ENCODE assay signal across 19 cellular contexts in the genomic region with DNA sequence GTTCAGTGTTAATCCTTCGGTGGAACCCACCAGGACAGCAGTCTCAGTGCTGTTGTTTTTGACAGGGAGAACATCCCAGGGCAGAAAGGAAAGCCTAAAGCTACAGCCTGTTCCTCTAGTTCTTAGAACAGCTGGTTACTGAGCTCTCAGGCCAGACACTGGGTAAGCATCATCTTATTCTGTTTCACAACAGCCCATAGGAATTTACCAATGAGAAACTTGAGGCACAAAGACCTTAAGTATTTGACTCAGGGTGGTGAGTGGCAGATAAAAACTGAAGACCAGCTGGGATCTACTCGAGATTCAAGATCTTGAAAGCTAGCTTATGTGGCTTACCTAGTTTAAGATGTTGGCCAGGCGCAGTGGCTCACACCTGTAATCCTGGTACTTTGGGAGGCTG. TPM values are rescaled to one million over a fixed set of nuclear protein-coding genes. Genes with fewer than 3 reads are reported as not detected.
DNase-seq lines count a peak whose midpoint lies in the region; ATAC-seq, FAIRE-seq and TF ChIP-seq lines count a peak whose summit lies in the region.
"Had no signal": no experiment of that assay in that cellular context is flagged by ENCODE, and none has a peak within 500 bp of the region (broad histone marks: within the 10 kb centered on the region; RNA-seq: fewer than 3 reads in every experiment).

No MANE protein-coding gene starts in this region.

- H3K9ac ChIP-seq in mammary epithelial cell (ENCODE audit: insufficient read depth, low read length), result no peak overlapping the region
- H3K9ac ChIP-seq in K562 (ENCODE audit: insufficient read depth in 1 of 2, low read depth in 2 of 2, low read length in 2 of 2), result peak overlapping the region in 1 of 2 experiments; percentile 36; a peak in 1 of 4 replicates

- H3K4me3 ChIP-seq in mammary epithelial cell (replicated peaks in 1 of 3; ENCODE audit: insufficient read depth in 1 of 3, low read depth in 2 of 3, low read length in 3 of 3), result no peak overlapping the region
- no peak overlapping the region for H3K4me3 ChIP-seq in K562
- H3K4me3 ChIP-seq in fibroblast of the aortic adventitia (ENCODE audit: low read depth, low read length), result no peak overlapping the region
- H3K4me3 ChIP-seq in left ventricle myocardium inferior, result no peak overlapping the region
- H3K4me3 ChIP-seq: A549, GM23338, MG63, SK-N-MC had no signal

- no peak overlapping the region for H3K27ac Mint-ChIP-seq in MCF 10A (ENCODE audit: low read depth, unreplicated experiment)
- no peak overlapping the region for H3K27ac Mint-ChIP-seq in T-helper 2 cell treated with Interferon-gamma antibody and Interleukin-4, amounts not matched to agents 5 μg/mL and 100 μg/mL, for 36 hours
- H3K27ac Mint-ChIP-seq: CD4-positive, alpha-beta T cell; GM23338 had no signal

- no peaks in the 10 kb centered on the region for H3K9me3 Mint-ChIP-seq in MCF 10A (ENCODE audit: unreplicated experiment)
- no peaks in the 10 kb centered on the region for H3K9me3 Mint-ChIP-seq in T-helper 2 cell treated with Interferon-gamma antibody and Interleukin-4, amounts not matched to agents 5 μg/mL and 100 μg/mL, for 36 hours
- H3K9me3 Mint-ChIP-seq: CD4-positive, alpha-beta T cell; GM23338 had no signal

- H2AFZ ChIP-seq in mammary epithelial cell (ENCODE audit: low read depth, low read length) (no peak overlapping the region), K562 (ENCODE audit: low read depth, low read length) (peak overlapping the region; percentile 5; the same call in 1 of the 2 replicates)
- H2AFZ ChIP-seq: GM23338 had no signal

- TF ChIP-seq EP300 in K562 (IDR thresholded peaks at IDR 0.05; ENCODE audit: low read length), result no peak

- H3K27ac ChIP-seq in mammary epithelial cell (ENCODE audit: insufficient read depth, low read depth, low read length), result no peak overlapping the region
- no peak overlapping the region for H3K27ac ChIP-seq in K562 (ENCODE audit: extremely low read depth, low read depth, low read length)
- H3K27ac ChIP-seq in left ventricle myocardium inferior (replicated peaks), result no peak overlapping the region
- H3K27ac ChIP-seq: A549, SK-N-MC had no signal

- no peak for FAIRE-seq in K562 (lab: Jason Lieb, UNC)
- FAIRE-seq: A549 had no signal

- DNase-seq in mammary epithelial cell (peak; percentile 20), MCF 10A (ENCODE audit: unreplicated experiment) (no peak), K562 (ENCODE audit: extremely low read depth in 1 of 4, low spot score in 3 of 4) (no peak), fibroblast of the aortic adventitia (ENCODE audit: low read depth) (peak; percentile 9), left ventricle myocardium inferior (no peak), HuH-7.5 (ENCODE audit: low spot score) (no peak)
- no peak for DNase-seq in T-helper 2 cell treated with Interferon-gamma antibody and Interleukin-4, amounts not matched to agents 5 μg/mL and 100 μg/mL, for 36 hours (ENCODE audit: low spot score)
- DNase-seq: CD4-positive, alpha-beta T cell; KG1; MG63; NCI-H1105; NCI-H1930; NCI-H510A treated with DMSO at 0.1 percent for 48 hours; PC-3 had no signal

- H3K27me3 ChIP-seq in mammary epithelial cell (ENCODE audit: insufficient read depth, low read length), result no peaks in the 10 kb centered on the region
- peaks cover 7 to 27% of the 10 kb centered on the region in 2 experiments; a peak in 3 of 5 replicates for H3K27me3 ChIP-seq in K562 (ENCODE audit: control insufficient read depth in 2 of 2, insufficient read depth in 2 of 2, low read length in 2 of 2)
- H3K27me3 ChIP-seq in left ventricle myocardium inferior (ENCODE audit: low read depth), result peaks cover 20% of the 10 kb centered on the region
- H3K27me3 ChIP-seq: MG63 had no signal

- dilution Hi-C loops in mammary epithelial cell (cut with HindIII; ENCODE audit: low sequenced_read_pairs), result loop anchor here (5.0 to 25.0 kb wide), 2 partner anchors 53 to 678 kb away; no protein-coding TSS in a partner anchor

- no peak for ATAC-seq in K562
- ATAC-seq in HG03432 (IDR thresholded peaks at IDR 0.05; ENCODE audit: unreplicated experiment), result no peak
- ATAC-seq: A549, GM23338, PC-3 had no signal

- CTCF ChIA-PET in mammary epithelial cell (lab: Charles Lee; ENCODE audit: low non-redundant PET), result no interaction called here
- CTCF ChIA-PET in MCF 10A (lab: Yijun Ruan, JAX), result interaction anchor here (0.5 to 18.0 kb wide), 22 partner anchors 10 to 773 kb away, joined by 3 to 242 read pairs (median 3); a partner anchor contains a TSS
- CTCF ChIA-PET in K562 (lab: Yijun Ruan, JAX; ENCODE audit: low intra/inter-chr PET ratio), result no interaction called here

- H3K36me3 ChIP-seq in mammary epithelial cell (ENCODE audit: insufficient read depth, low read length) (no peaks in the 10 kb centered on the region), K562 (ENCODE audit: control insufficient read depth, insufficient read depth, low read length) (no peaks in the 10 kb centered on the region), left ventricle myocardium inferior (no peaks in the 10 kb centered on the region)
- H3K36me3 ChIP-seq: MG63 had no signal

- H3K9me3 ChIP-seq in mammary epithelial cell (replicated peaks; ENCODE audit: insufficient read depth, low read length), result no peaks in the 10 kb centered on the region
- no peaks in the 10 kb centered on the region for H3K9me3 ChIP-seq in K562 (replicated peaks; ENCODE audit: control insufficient read depth, insufficient read depth, low read depth, low read length)
- no peaks in the 10 kb centered on the region for H3K9me3 ChIP-seq in left ventricle myocardium inferior (replicated peaks)
- H3K9me3 ChIP-seq: A549, MG63 had no signal

- no peak for TF ChIP-seq POLR2A in K562 (conservative IDR thresholded peaks at IDR 0.05)

- H3K4me1 ChIP-seq in mammary epithelial cell (ENCODE audit: insufficient read depth, low read length) (peaks cover 5% of the 10 kb centered on the region), K562 (replicated peaks in 1 of 2; ENCODE audit: control insufficient read depth in 2 of 2, insufficient read depth in 2 of 2, low read length in 2 of 2) (peaks cover 0 to 3% of the 10 kb centered on the region in 2 experiments; a peak in 2 of 5 replicates), left ventricle myocardium inferior (no peaks in the 10 kb centered on the region)

- no peaks in the 10 kb centered on the region for H3K79me2 ChIP-seq in mammary epithelial cell (ENCODE audit: insufficient read depth, low read length)
- no peaks in the 10 kb centered on the region for H3K79me2 ChIP-seq in K562 (ENCODE audit: control insufficient read depth, insufficient read depth, low read length)

- intact Hi-C loops in mammary epithelial cell (cut with micrococcal nuclease) (loop anchor here (5.0 kb wide), 1 partner anchor 1313 kb away; no protein-coding TSS in a partner anchor), MCF 10A (cut with micrococcal nuclease) (loop anchor here (5.0 kb wide), 2 partner anchors 148 to 608 kb away; a partner anchor contains a TSS), K562 (cut with micrococcal nuclease) (loop anchor here (5.0 kb wide), 3 partner anchors 148 to 683 kb away; a partner anchor contains a TSS), left ventricle myocardium inferior (cut with micrococcal nuclease) (no loop called here)

- in situ Hi-C loops in mammary epithelial cell (cut with MboI; ENCODE audit: low sequenced_read_pairs in 2 of 2), result loop anchor here in 1 of 2 donors (25.0 kb wide), 3 partner anchors 353 to 753 kb away; a partner anchor contains a TSS
- in situ Hi-C loops in K562 (cut with MboI), result loop anchor here (25.0 kb wide), 2 partner anchors 353 to 678 kb away; a partner anchor contains a TSS

- POLR2A ChIA-PET in MCF 10A (lab: Yijun Ruan, JAX), result interaction anchor here (0.6 to 2.9 kb wide), 4 partner anchors 10 to 1105 kb away, joined by 3 to 10 read pairs (median 3); a partner anchor contains a TSS
- POLR2A ChIA-PET in K562 (lab: Yijun Ruan, JAX), result interaction anchor here (0.7 to 2.1 kb wide), 7 partner anchors 9 to 923 kb away, joined by 3 to 8 read pairs (median 4); a partner anchor contains a TSS

- 71% methylated on average over 3 of the region's 3 CpGs for WGBS in mammary epithelial cell (ENCODE audit: low coverage, missing lambda C conversion rate)
- 16% methylated on average over 3 of the region's 3 CpGs for WGBS in K562 (ENCODE audit: insufficient coverage, low coverage, missing lambda C conversion rate)

- no peaks in the 10 kb centered on the region for H3K36me3 Mint-ChIP-seq in MCF 10A (ENCODE audit: insufficient read depth, unreplicated experiment)
- no peaks in the 10 kb centered on the region for H3K36me3 Mint-ChIP-seq in T-helper 2 cell treated with Interferon-gamma antibody and Interleukin-4, amounts not matched to agents 5 μg/mL and 100 μg/mL, for 36 hours (ENCODE audit: low read depth)

- H3K27me3 Mint-ChIP-seq in MCF 10A (ENCODE audit: insufficient read depth, unreplicated experiment), result peaks cover 12% of the 10 kb centered on the region
- peaks cover 4% of the 10 kb centered on the region for H3K27me3 Mint-ChIP-seq in T-helper 2 cell treated with Interferon-gamma antibody and Interleukin-4, amounts not matched to agents 5 μg/mL and 100 μg/mL, for 36 hours (ENCODE audit: low read depth)
- H3K27me3 Mint-ChIP-seq: B cell; CD4-positive, alpha-beta T cell had no signal

- H3K4me2 ChIP-seq in mammary epithelial cell (ENCODE audit: insufficient read depth, low read depth, low read length) (no peak overlapping the region), K562 (ENCODE audit: insufficient read depth, low read length) (no peak overlapping the region)
- H3K4me2 ChIP-seq: A549, GM23338 had no signal

- no TSS peak for BruUV-seq in mammary epithelial cell (replicated peaks; lab: Mats Ljungman, UMichigan)
- no TSS peak for BruUV-seq in MCF 10A (replicated peaks; lab: Mats Ljungman, UMichigan)
- BruUV-seq in K562 (replicated peaks; lab: Mats Ljungman, UMichigan), result no TSS peak

- peaks cover 8% of the 10 kb centered on the region for H3K4me1 Mint-ChIP-seq in MCF 10A (ENCODE audit: insufficient read depth, unreplicated experiment)
- H3K4me1 Mint-ChIP-seq in T-helper 2 cell treated with Interferon-gamma antibody and Interleukin-4, amounts not matched to agents 5 μg/mL and 100 μg/mL, for 36 hours (ENCODE audit: low read depth), result peaks cover 21% of the 10 kb centered on the region

- TF ChIP-seq CTCF in mammary epithelial cell (conservative IDR thresholded peaks at IDR 0.05 in 1 of 2, IDR thresholded peaks at IDR 0.05 in 1 of 2; ENCODE audit: extremely low read depth in 1 of 2, insufficient read depth in 1 of 2, low read depth in 1 of 2, low read length in 2 of 2) (no peak), MCF 10A (IDR thresholded peaks at IDR 0.05; ENCODE audit: unreplicated experiment) (no peak), K562 (IDR thresholded peaks at IDR 0.05 in 2 of 3, conservative IDR thresholded peaks at IDR 0.05 in 1 of 3; ENCODE audit: insufficient read depth in 2 of 3, low read depth in 1 of 3, low read length in 3 of 3) (no peak), fibroblast of the aortic adventitia (IDR thresholded peaks at IDR 0.05; ENCODE audit: insufficient read depth, low read length) (no peak), left ventricle myocardium inferior (IDR thresholded peaks at IDR 0.05; ENCODE audit: borderline replicate concordance) (no peak)

- H3K9me1 ChIP-seq in K562 (ENCODE audit: control insufficient read depth, insufficient read depth, low read length), result no peaks in the 10 kb centered on the region

- TF ChIP-seq RAD21 in K562 (CRISPR knock-in tag; conservative IDR thresholded peaks at IDR 0.05 in 1 of 2, IDR thresholded peaks at IDR 0.05 in 1 of 2), result no peak

- H4K20me1 ChIP-seq in mammary epithelial cell (ENCODE audit: insufficient read depth, low read length) (no peaks in the 10 kb centered on the region), K562 (replicated peaks; ENCODE audit: control insufficient read depth, insufficient read depth, low read length) (0 out of 2 replicates have a peak, but pooled peaks cover 5% of the 10 kb centered on the region)

- no peak overlapping the region for H3K4me3 Mint-ChIP-seq in MCF 10A (ENCODE audit: unreplicated experiment)
- H3K4me3 Mint-ChIP-seq in T-helper 2 cell treated with Interferon-gamma antibody and Interleukin-4, amounts not matched to agents 5 μg/mL and 100 μg/mL, for 36 hours, result no peak overlapping the region
- H3K4me3 Mint-ChIP-seq: B cell; CD4-positive, alpha-beta T cell; GM23338 had no signal

RNA-seq across cellular contexts. Expression of a gene that starts 9.4 kb away (rescaled TPM):
- 10 to 100 TPM in 1 of 2 donors, under 1 TPM in 1; 0.33 to 14.9 TPM for total RNA-seq in mammary epithelial cell
- 14.3 TPM for polyA plus RNA-seq in mammary epithelial cell
- polyA minus RNA-seq in mammary epithelial cell, result 0.72 TPM
- total RNA-seq in MCF 10A (2022), result 33.4 and 44.5 TPM in 2 replicates
- total RNA-seq in K562 (2011; cell fraction: chromatin; rRNA removed; ENCODE audit: low replicate concordance), result 18.3 and 46.6 TPM in 2 replicates
- total RNA-seq in K562 (2011; cell fraction: nucleolus; rRNA removed), result 15.0 and 17.2 TPM in 2 replicates
- total RNA-seq in K562 (2011; cell fraction: nucleoplasm; rRNA removed), result 22.6 and 23.8 TPM in 2 replicates
- total RNA-seq in K562 (2014; rRNA removed), result 54.4 and 65.8 TPM in 2 replicates
- total RNA-seq in K562 (2014; rRNA removed; fragmentation: Illumina TruSeq; extraction: Trizol), result 74.7 and 85.7 TPM in 2 replicates
- total RNA-seq in K562 (2015; rRNA removed; fragmentation: Illumina TruSeq; extraction: Trizol), result 64.5 and 72.1 TPM in 2 replicates
- 45.6 and 52.8 TPM in 2 replicates for total RNA-seq in K562 (2021)
- 53.3 and 69.7 TPM in 2 replicates for polyA plus RNA-seq in K562 (2011; rRNA removed)
- polyA plus RNA-seq in K562 (2011; cell fraction: cytosol; rRNA removed), result 17.1 and 29.6 TPM in 2 replicates
- polyA plus RNA-seq in K562 (2011; cell fraction: nucleus; rRNA removed), result 24.2 and 25.4 TPM in 2 replicates
- polyA plus RNA-seq in K562 (2012), result 42.5 and 47.0 TPM in 2 replicates
- polyA plus RNA-seq in K562 (2014; fragmentation: Illumina TruSeq; extraction: Trizol), result 66.4 and 75.9 TPM in 2 replicates
- polyA plus RNA-seq in K562 (2014; fragmentation: Nextera tagmentation; extraction: Ambion mirVana), result 10 to 100 TPM; 30.0 to 38.6 TPM
- polyA plus RNA-seq in K562 (2014; rRNA removed), result 48.6 and 66.4 TPM in 2 replicates
- 122 and 124 TPM in 2 replicates for polyA minus RNA-seq in K562 (2011; rRNA and poly(A)+ RNA removed)
- polyA minus RNA-seq in K562 (2011; cell fraction: cytosol; rRNA and poly(A)+ RNA removed), result 30.9 and 39.3 TPM in 2 replicates
- polyA minus RNA-seq in K562 (2011; cell fraction: nucleus; rRNA and poly(A)+ RNA removed), result 23.6 and 35.4 TPM in 2 replicates
- total RNA-seq in fibroblast of the aortic adventitia (ENCODE audit: low replicate concordance), result 12.4 TPM in 1 of 2 replicates, not detected in the other
- total RNA-seq in left ventricle myocardium inferior, result 0.19 TPM
- total RNA-seq: B cell; CD4-positive, alpha-beta T cell had no signal

Comparison
In these comparisons a context has a peak if more than half of its experiments do, and no peak if none do; other contexts are left out.
1. DNase-seq: peak in mammary epithelial cell (single experiment) and fibroblast of the aortic adventitia (single experiment); none in MCF 10A (single experiment), K562 (0 of 4), T-helper 2 cell treated with Interferon-gamma antibody and Interleukin-4, amounts not matched to agents 5 μg/mL and 100 μg/mL, for 36 hours (single experiment), left ventricle myocardium inferior (single experiment) and HuH-7.5 (single experiment).